8 cellular contexts compared by ENCODE assay signal in genomic region chr16:66880288-66881013, GRCh38. TPM values are rescaled to one million over a fixed set of nuclear protein-coding genes. Genes with fewer than 3 reads are reported as not detected.
DNase-seq lines count a peak whose midpoint lies in the region; ATAC-seq and TF ChIP-seq lines count a peak whose summit lies in the region.

TSS of gene PDP2 (plus strand) at chr16:66880515. CDS start at chr16:66884285, 3,770 bp downstream.

- H3K36me3 Mint-ChIP-seq in T-helper 1 cell treated with Interleukin-12 subunit alpha and Interleukin-12 subunit beta and Interleukin-4 antibody, amounts not matched to agents 30 μg/mL and 1 μg/mL, for 36 hours (ENCODE audit: low read depth), result peaks cover 11% of the 10 kb centered on the region
- H3K36me3 Mint-ChIP-seq in progenitor cell of endocrine pancreas (ENCODE audit: insufficient read depth), result peaks cover 4% of the 10 kb centered on the region

- H3K27me3 ChIP-seq in left ventricle myocardium inferior (ENCODE audit: low read depth) (no peaks in the 10 kb centered on the region), upper lobe of right lung (no peaks in the 10 kb centered on the region)

- peak within 1 kb of the TSS; percentile 86 for H3K4me3 ChIP-seq in left ventricle myocardium inferior
- peak within 1 kb of the TSS; percentile 88 for H3K4me3 ChIP-seq in upper lobe of right lung

- H3K9me3 ChIP-seq in left ventricle myocardium inferior (replicated peaks) (no peaks in the 10 kb centered on the region), upper lobe of right lung (no peaks in the 10 kb centered on the region)

- H3K36me3 ChIP-seq in left ventricle myocardium inferior (peaks cover 14% of the 10 kb centered on the region), upper lobe of right lung (peaks cover 13% of the 10 kb centered on the region)

- H3K27ac ChIP-seq in left ventricle myocardium inferior (replicated peaks) (peak within 1 kb of the TSS; percentile 55), upper lobe of right lung (peak within 1 kb of the TSS; percentile 90)

- DNase-seq in NCI-H1436 treated with DMSO at 0.1 percent for 48 hours (lab: John Stamatoyannopoulos, UW) (peak; percentile 79), amygdala (lab: John Stamatoyannopoulos, UW) (peak; percentile 62 to 96 (median 90)), left ventricle myocardium inferior (peak; percentile 94), progenitor cell of endocrine pancreas (ENCODE audit: low spot score, unreplicated experiment) (peak; percentile 94), upper lobe of right lung (peak; percentile 96)

- peak within 1 kb of the TSS; percentile 100 for H3K4me3 Mint-ChIP-seq in T-helper 1 cell treated with Interleukin-12 subunit alpha and Interleukin-12 subunit beta and Interleukin-4 antibody, amounts not matched to agents 30 μg/mL and 1 μg/mL, for 36 hours
- H3K4me3 Mint-ChIP-seq in progenitor cell of endocrine pancreas (ENCODE audit: low read depth), result peak within 1 kb of the TSS; percentile 89

- H3K4me1 ChIP-seq in left ventricle myocardium inferior (peaks cover 20% of the 10 kb centered on the region), upper lobe of right lung (peaks cover 19% of the 10 kb centered on the region)

- peaks cover 42% of the 10 kb centered on the region for H3K4me1 Mint-ChIP-seq in T-helper 1 cell treated with Interleukin-12 subunit alpha and Interleukin-12 subunit beta and Interleukin-4 antibody, amounts not matched to agents 30 μg/mL and 1 μg/mL, for 36 hours (ENCODE audit: low read depth)
- H3K4me1 Mint-ChIP-seq in progenitor cell of endocrine pancreas (ENCODE audit: low read depth), result peaks cover 6% of the 10 kb centered on the region

- no peaks in the 10 kb centered on the region for H3K9me3 Mint-ChIP-seq in T-helper 1 cell treated with Interleukin-12 subunit alpha and Interleukin-12 subunit beta and Interleukin-4 antibody, amounts not matched to agents 30 μg/mL and 1 μg/mL, for 36 hours
- H3K9me3 Mint-ChIP-seq in progenitor cell of endocrine pancreas (ENCODE audit: low read depth), result no peaks in the 10 kb centered on the region

- H3K27me3 Mint-ChIP-seq in T-helper 1 cell treated with Interleukin-12 subunit alpha and Interleukin-12 subunit beta and Interleukin-4 antibody, amounts not matched to agents 30 μg/mL and 1 μg/mL, for 36 hours (ENCODE audit: low read depth), result no peaks in the 10 kb centered on the region
- peaks cover 15% of the 10 kb centered on the region for H3K27me3 Mint-ChIP-seq in progenitor cell of endocrine pancreas

- ATAC-seq in HG02852 (IDR thresholded peaks at IDR 0.05; ENCODE audit: unreplicated experiment) (peak; percentile 94), upper lobe of right lung (peak; percentile 97)

- TF ChIP-seq CTCF in left ventricle myocardium inferior (IDR thresholded peaks at IDR 0.05; ENCODE audit: borderline replicate concordance) (no peak), progenitor cell of endocrine pancreas (IDR thresholded peaks at IDR 0.05; ENCODE audit: unreplicated experiment) (no peak), upper lobe of right lung (IDR thresholded peaks at IDR 0.05) (no peak)

- peak within 1 kb of the TSS; percentile 95 for H3K27ac Mint-ChIP-seq in T-helper 1 cell treated with Interleukin-12 subunit alpha and Interleukin-12 subunit beta and Interleukin-4 antibody, amounts not matched to agents 30 μg/mL and 1 μg/mL, for 36 hours
- H3K27ac Mint-ChIP-seq in progenitor cell of endocrine pancreas, result peak within 1 kb of the TSS; percentile 96

- peak; percentile 67 for TF ChIP-seq POLR2A in GM15510 (IDR thresholded peaks at IDR 0.05; ENCODE audit: borderline replicate concordance, extremely low read depth, insufficient read length)

- intact Hi-C loops in left ventricle myocardium inferior (cut with micrococcal nuclease) (no loop called here), upper lobe of right lung (cut with DNase I) (no loop called here)

RNA-seq across cellular contexts. Expression of gene PDP2, which starts in this region (rescaled TPM):
- total RNA-seq in left ventricle myocardium inferior (2.8 TPM), progenitor cell of endocrine pancreas (17.0 and 20.0 TPM in 2 replicates), upper lobe of right lung (22.4 TPM)

Comparison
In these comparisons a context has a peak if more than half of its experiments do, and no peak if none do; other contexts are left out.
1. Peak in every context shown above with its lines: DNase-seq, ATAC-seq, H3K4me3 ChIP-seq and H3K27ac ChIP-seq.